ENCODE assay signal across 1 cellular context in genomic region chr14:61766136-61766535, GRCh38.
TF ChIP-seq lines count a peak whose summit lies in the region.

No MANE protein-coding gene starts in this region.

TF ChIP-seq in endothelial cell of umbilical vein, 7 proteins besides CTCF, POLR2A, EP300 and RAD21:
- no peak for TF ChIP-seq GATA2 (IDR thresholded peaks at IDR 0.05; ENCODE audit: insufficient read depth, insufficient read length, low read depth, low read length)
- no peak for TF ChIP-seq FOS (IDR thresholded peaks at IDR 0.05; ENCODE audit: borderline replicate concordance, insufficient read depth, low read length)
- no peak for TF ChIP-seq JUN (IDR thresholded peaks at IDR 0.05; ENCODE audit: borderline replicate concordance, insufficient read depth, insufficient read length, low read depth)
- TF ChIP-seq EZH2 (IDR thresholded peaks at IDR 0.05; ENCODE audit: borderline replicate concordance, low read depth, low read length, severe bottlenecking): no peak
- TF ChIP-seq MAX (IDR thresholded peaks at IDR 0.05; ENCODE audit: insufficient read depth, insufficient read length): no peak
- no peak for TF ChIP-seq POLR2AphosphoS5 (IDR thresholded peaks at IDR 0.05; ENCODE audit: insufficient read depth, low read depth, low read length)
- no peak for TF ChIP-seq MYC (IDR thresholded peaks at IDR 0.05; ENCODE audit: low read depth, low read length)
